ENCODE assay signal across 1 cellular context in the genomic region with DNA sequence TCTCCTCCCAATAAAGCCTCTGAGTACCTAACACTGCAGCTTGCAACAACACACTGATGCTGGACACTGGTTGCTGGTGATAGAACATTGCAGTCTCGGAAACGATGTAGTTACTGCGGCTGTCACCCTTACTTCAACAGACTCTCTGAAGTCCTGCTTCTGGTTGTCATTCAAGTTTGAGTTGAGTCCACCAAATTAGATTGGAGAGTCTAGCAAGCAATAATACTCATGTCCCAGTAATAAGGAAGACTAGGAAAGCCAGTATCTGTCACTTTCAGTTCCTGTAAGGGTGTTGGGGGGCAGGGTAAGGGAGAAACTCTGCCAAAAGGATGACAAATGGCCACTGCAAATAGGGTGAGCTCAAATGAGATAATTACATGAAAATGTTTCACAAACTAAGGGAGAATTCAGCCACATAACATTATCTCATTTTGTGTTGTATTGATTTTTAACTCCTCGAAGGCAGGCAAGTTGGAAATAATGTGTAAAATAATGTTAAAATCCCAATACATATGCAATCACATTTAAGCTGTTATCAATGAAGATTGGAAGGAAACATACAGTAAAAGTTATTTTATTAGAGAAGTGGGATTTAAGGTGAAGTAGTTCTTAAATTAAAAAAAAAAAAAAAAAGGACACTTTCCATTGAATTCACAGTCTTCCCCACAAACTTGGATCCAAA.
TF ChIP-seq lines count a peak whose summit lies in the region.

No MANE protein-coding gene starts in this region.

TF ChIP-seq in HepG2, 621 proteins besides CTCF, POLR2A, EP300 and RAD21:
- TF ChIP-seq PTBP1 (IDR thresholded peaks at IDR 0.05; ENCODE audit: low read depth, low read length, poor library complexity, severe bottlenecking) = no peak
- TF ChIP-seq ZNF383 (CRISPR knock-in tag; IDR thresholded peaks at IDR 0.05; ENCODE audit: borderline replicate concordance) = no peak
- TF ChIP-seq ZNF792 (CRISPR knock-in tag; IDR thresholded peaks at IDR 0.05) = 0 out of 2 replicates have a peak, but pooled peaks have one; percentile 1
- TF ChIP-seq ZFP36L1 (CRISPR knock-in tag; IDR thresholded peaks at IDR 0.05) = 0 out of 2 replicates have a peak, but pooled peaks have one; percentile 32
- TF ChIP-seq ZNF652 (CRISPR knock-in tag; IDR thresholded peaks at IDR 0.05; ENCODE audit: borderline replicate concordance, low read depth) = peak; percentile 27; the same call in 1 of the 2 replicates
- TF ChIP-seq ZNF12 (CRISPR knock-in tag; IDR thresholded peaks at IDR 0.05) = 0 out of 2 replicates have a peak, but pooled peaks have one; percentile 19
- TF ChIP-seq ONECUT2 (CRISPR knock-in tag; IDR thresholded peaks at IDR 0.05) = 0 out of 2 replicates have a peak, but pooled peaks have one; percentile 15
- peak; percentile 42; the same call in 1 of the 2 replicates for TF ChIP-seq ZNF547 (CRISPR knock-in tag; IDR thresholded peaks at IDR 0.05)
